In the genomic region with DNA sequence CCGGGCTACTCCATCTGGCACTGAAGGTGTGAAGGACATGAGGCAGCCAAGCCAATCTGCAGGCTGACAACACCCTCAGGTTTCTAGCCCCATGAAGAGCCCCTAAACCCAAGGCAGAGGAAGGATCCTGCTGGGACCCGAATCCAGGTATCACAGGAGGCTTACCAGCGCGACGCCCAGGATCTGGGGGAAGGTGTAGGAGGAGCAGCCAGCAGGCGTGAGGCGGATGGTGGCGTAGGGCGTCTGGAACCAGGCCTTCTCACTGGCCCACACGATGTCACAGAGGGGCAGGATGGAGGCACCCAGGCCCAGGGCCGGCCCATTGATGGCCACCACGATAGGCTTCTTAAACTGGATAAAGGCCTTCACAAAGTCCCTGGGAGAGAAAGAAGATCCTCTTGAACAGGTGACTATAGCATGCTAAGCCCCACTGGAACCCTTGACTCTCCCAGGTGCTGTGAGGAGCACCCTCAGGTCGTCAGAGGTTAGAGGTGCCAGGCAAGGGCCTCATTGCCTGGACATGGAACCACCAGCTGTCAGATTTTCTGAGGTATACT, we compare ENCODE assay signal across 29 cellular contexts.
"Had no signal": no experiment of that assay in that cellular context is flagged by ENCODE, and none has a peak within 500 bp of the region (broad histone marks: within the 10 kb centered on the region; RNA-seq: fewer than 3 reads in every experiment).

No MANE protein-coding gene starts in this region.

- H3K4me3 ChIP-seq: left lung, lung, mucosa of descending colon, pancreas, prostate gland, skin epidermis, stomach, testis, thyroid gland, transverse colon, upper lobe of left lung, vagina had no signal

- H3K9me3 ChIP-seq: mucosa of descending colon, pancreas, prostate gland, stomach, testis, thyroid gland, transverse colon, upper lobe of left lung, vagina had no signal

- H3K4me1 ChIP-seq: left lung, pancreas, testis, thyroid gland, transverse colon, upper lobe of left lung, vagina had no signal

- DNase-seq: hypothalamus; immature natural killer cell; kidney; left colon; left lung; mesendoderm; midbrain; mucosa of descending colon; naive thymus-derived CD4-positive, alpha-beta T cell; pancreas; posterior cingulate gyrus; retina; right cardiac atrium; stimulated activated CD4-positive, alpha-beta T cell treated with anti-CD3 and anti-CD28 coated beads, Interleukin-1b, Interleukin-23, amount 100 ng/mL, for 48 hours; stimulated activated CD4-positive, alpha-beta T cell treated with anti-CD3 and anti-CD28 coated beads, Interleukin-2, amount 100 ng/mL, for 48 hours; stimulated activated CD4-positive, alpha-beta T cell treated with anti-CD3 and anti-CD28 coated beads, Interleukin-4, amount 100 ng/mL, for 4 hours; stimulated activated naive B cell treated with anti-CD40 and anti-IgM and Interleukin-4, amounts not matched to agents 10 μg/mL and 1 μg/mL and 100 μg/mL, for 72 hours; stimulated activated naive CD8-positive, alpha-beta T cell treated with anti-CD3 and anti-CD28 coated beads, Interleukin-15, Interleukin-2, amounts not matched to agents 100 U/mL and 50 U/mL, for 24 hours; stomach; testis; thyroid gland; transverse colon had no signal

- FAIRE-seq: islet of Langerhans, kidney, pancreas had no signal

- ATAC-seq: left colon; left lung; mucosa of descending colon; naive thymus-derived CD4-positive, alpha-beta T cell; pancreas; right cardiac atrium; sciatic nerve; stimulated activated naive B cell treated with anti-CD40 and anti-IgM and Interleukin-4, amounts not matched to agents 10 μg/mL and 1 μg/mL and 100 μg/mL, for 72 hours; stimulated activated naive CD8-positive, alpha-beta T cell treated with anti-CD3 and anti-CD28 coated beads, Interleukin-15, Interleukin-2, amounts not matched to agents 100 U/mL and 50 U/mL, for 24 hours had no signal

- H3K27ac ChIP-seq: left lung, pancreas, prostate gland, skin epidermis, stomach, testis, thyroid gland, transverse colon, upper lobe of left lung, vagina had no signal

- H3K36me3 ChIP-seq: pancreas, prostate gland, thyroid gland, transverse colon, vagina had no signal

- H3K27me3 ChIP-seq: left lung, pancreas, stomach, testis, thyroid gland, transverse colon, upper lobe of left lung, vagina had no signal
